20 cellular contexts compared by ENCODE assay signal in the genomic region with DNA sequence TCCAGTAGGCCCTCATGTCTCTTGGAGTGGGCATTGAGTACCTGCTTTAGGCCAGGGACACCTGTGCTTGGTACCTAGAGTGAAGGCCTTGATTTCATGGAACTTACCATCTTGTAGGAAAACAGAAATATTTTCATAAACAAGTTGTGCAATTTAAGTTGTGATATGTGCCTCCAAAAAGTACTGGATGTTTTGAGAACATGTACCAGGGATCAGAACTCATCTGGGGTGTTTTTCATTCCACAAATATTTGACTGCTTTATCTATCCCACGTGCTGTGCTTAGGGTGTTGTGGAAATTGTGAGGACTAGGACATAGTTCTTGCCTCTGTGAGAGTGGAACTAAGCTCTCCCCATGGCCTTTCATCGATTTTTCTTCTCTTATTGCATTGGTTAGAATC. TPM values are rescaled to one million over a fixed set of nuclear protein-coding genes. Genes with fewer than 3 reads are reported as not detected.
"Had no signal": no experiment of that assay in that cellular context is flagged by ENCODE, and none has a peak within 500 bp of the region (broad histone marks: within the 10 kb centered on the region; RNA-seq: fewer than 3 reads in every experiment).

No MANE protein-coding gene starts in this region.

- H3K27me3 ChIP-seq: gastrocnemius medialis, sigmoid colon, stomach had no signal

- H3K27ac ChIP-seq: gastrocnemius medialis, parathyroid adenoma had no signal

- H3K4me3 ChIP-seq: coronary artery, gastrocnemius medialis, prostate gland, sigmoid colon, stomach had no signal

- H3K79me2 ChIP-seq: parathyroid adenoma had no signal

- DNase-seq: caudate nucleus; effector CD8-positive, alpha-beta T cell; gastrocnemius medialis; glutamatergic neuron; immature natural killer cell; kidney; left cardiac atrium; mesendoderm; naive B cell; occipital lobe; sigmoid colon; small intestine; stimulated activated CD4-positive, alpha-beta T cell treated with anti-CD3 and anti-CD28 coated beads, Interleukin-12 subunit alpha, Interleukin-12 subunit beta, amount 100 ng/mL, for 4 hours; stimulated activated naive CD4-positive, alpha-beta T cell; stomach; substantia nigra had no signal

- ATAC-seq: gastrocnemius medialis, left cardiac atrium, left ventricle myocardium superior had no signal

- H2AFZ ChIP-seq: parathyroid adenoma had no signal

- H3K4me1 ChIP-seq: gastrocnemius medialis, parathyroid adenoma, prostate gland had no signal

- H3K36me3 ChIP-seq: gastrocnemius medialis, prostate gland had no signal

- H3K9me3 ChIP-seq: gastrocnemius medialis, prostate gland, sigmoid colon had no signal

RNA-seq across cellular contexts. Expression of a gene that starts 8.8 kb away (rescaled TPM):
- polyA plus RNA-seq: immature natural killer cell had no signal
